In the genomic region with DNA sequence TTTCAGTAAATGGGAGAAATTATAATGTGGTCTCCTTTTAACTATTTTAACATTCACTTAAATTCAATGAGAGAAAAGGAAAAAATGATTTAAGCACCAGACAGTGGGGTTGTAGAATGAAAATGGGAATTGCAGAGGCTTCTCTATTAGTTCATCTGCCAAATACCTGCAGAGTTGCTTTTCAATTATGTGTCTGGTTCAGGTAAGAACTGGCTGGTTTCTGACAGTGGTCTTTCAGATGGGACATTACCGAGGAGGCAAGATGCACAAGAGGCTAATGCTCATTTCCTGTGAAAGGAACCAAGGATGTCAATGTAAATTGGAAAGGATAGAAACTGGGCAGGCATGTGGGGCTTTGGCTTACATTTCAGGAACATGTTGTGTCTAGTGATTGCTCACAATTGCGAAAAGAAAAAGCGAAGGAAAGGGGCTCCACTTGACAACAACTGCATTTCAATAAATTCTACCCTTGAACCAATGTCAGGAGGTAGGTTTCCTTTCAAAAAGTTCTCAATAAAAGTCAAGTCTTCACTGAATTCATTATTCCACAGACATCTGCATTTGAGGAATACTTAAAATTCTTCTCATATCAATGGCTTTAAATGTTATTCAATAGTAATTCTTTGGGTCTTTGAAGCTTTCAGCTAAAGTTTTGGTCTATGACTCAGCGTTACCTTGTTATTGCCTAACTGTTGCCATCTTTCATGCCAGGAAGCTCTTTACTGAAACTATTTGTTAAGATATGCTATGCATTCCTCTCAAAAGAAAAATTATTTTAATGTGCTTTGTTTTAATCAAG, we compare ENCODE assay signal across 10 cellular contexts.
DNase-seq lines count a peak whose midpoint lies in the region; ATAC-seq, FAIRE-seq and TF ChIP-seq lines count a peak whose summit lies in the region.
"Had no signal": no experiment of that assay in that cellular context is flagged by ENCODE, and none has a peak within 500 bp of the region (broad histone marks: within the 10 kb centered on the region; RNA-seq: fewer than 3 reads in every experiment).

No MANE protein-coding gene starts in this region.

- FAIRE-seq in HTR-8/SVneo (lab: Jason Lieb, UNC): no peak

- no peak overlapping the region for H3K4me3 Mint-ChIP-seq in activated naive CD8-positive, alpha-beta T cell treated with anti-CD3 and anti-CD28 coated beads, Interleukin-2, amount 10 ng/mL, durations not matched to agents 7 days and 5 days
- H3K4me3 Mint-ChIP-seq: activated B cell treated with CpG ODN at 0.5 μM for 24 hours; central memory CD8-positive, alpha-beta T cell had no signal

- H3K36me3 Mint-ChIP-seq in activated naive CD8-positive, alpha-beta T cell treated with anti-CD3 and anti-CD28 coated beads, Interleukin-2, amount 10 ng/mL, durations not matched to agents 7 days and 5 days: peaks cover 2% of the 10 kb centered on the region

- CTCF ChIA-PET in BJ (lab: Yijun Ruan, JAX): no interaction called here

- H3K9me3 Mint-ChIP-seq in activated naive CD8-positive, alpha-beta T cell treated with anti-CD3 and anti-CD28 coated beads, Interleukin-2, amount 10 ng/mL, durations not matched to agents 7 days and 5 days: peaks cover 4% of the 10 kb centered on the region
- H3K9me3 Mint-ChIP-seq: central memory CD8-positive, alpha-beta T cell had no signal

- DNase-seq in BJ (ENCODE audit: low read depth) (peak; percentile 40), HTR-8/SVneo (ENCODE audit: insufficient read length, low spot score) (peak; percentile 49), kidney epithelial cell (ENCODE audit: low read depth) (peak; percentile 35), NCI-H1436 (lab: John Stamatoyannopoulos, UW) (no peak), DMS153 (lab: John Stamatoyannopoulos, UW) (no peak)
- no peak for DNase-seq in activated naive CD8-positive, alpha-beta T cell treated with anti-CD3 and anti-CD28 coated beads, Interleukin-2, amount 10 ng/mL, durations not matched to agents 7 days and 5 days
- DNase-seq: activated B cell treated with CpG ODN at 0.5 μM for 24 hours had no signal

- ATAC-seq in activated naive CD8-positive, alpha-beta T cell treated with anti-CD3 and anti-CD28 coated beads, Interleukin-2, amount 10 ng/mL, durations not matched to agents 7 days and 5 days (ENCODE audit: low read depth): no peak
- ATAC-seq in HG03139 (IDR thresholded peaks at IDR 0.05; ENCODE audit: unreplicated experiment): no peak
- no peak for ATAC-seq in HG02588 (IDR thresholded peaks at IDR 0.05; ENCODE audit: unreplicated experiment)

- peaks cover 6% of the 10 kb centered on the region for H3K4me1 Mint-ChIP-seq in activated naive CD8-positive, alpha-beta T cell treated with anti-CD3 and anti-CD28 coated beads, Interleukin-2, amount 10 ng/mL, durations not matched to agents 7 days and 5 days
- H3K4me1 Mint-ChIP-seq: activated B cell treated with CpG ODN at 0.5 μM for 24 hours; central memory CD8-positive, alpha-beta T cell had no signal

- peak overlapping the region; percentile 49 for H3K27ac Mint-ChIP-seq in activated naive CD8-positive, alpha-beta T cell treated with anti-CD3 and anti-CD28 coated beads, Interleukin-2, amount 10 ng/mL, durations not matched to agents 7 days and 5 days
- H3K27ac Mint-ChIP-seq: activated B cell treated with CpG ODN at 0.5 μM for 24 hours had no signal

- no peak overlapping the region for H3K4me3 ChIP-seq in BJ (ENCODE audit: low read depth, low read length)
- H3K4me3 ChIP-seq in kidney epithelial cell (ENCODE audit: low read depth, low read length): no peak overlapping the region

- no peak for TF ChIP-seq CTCF in BJ (IDR thresholded peaks at IDR 0.05; ENCODE audit: insufficient read depth, low read depth, low read length)
- TF ChIP-seq CTCF in kidney epithelial cell (IDR thresholded peaks at IDR 0.05; ENCODE audit: insufficient read depth, low read length, poor library complexity, severe bottlenecking): no peak

- H3K27me3 ChIP-seq in BJ (ENCODE audit: control insufficient read depth, insufficient read depth, low read length) (no peaks in the 10 kb centered on the region), kidney epithelial cell (ENCODE audit: control insufficient read depth, insufficient read depth, low read length) (no peaks in the 10 kb centered on the region)

- H3K36me3 ChIP-seq in BJ (ENCODE audit: control insufficient read depth, insufficient read depth, low read length): no peaks in the 10 kb centered on the region
- no peaks in the 10 kb centered on the region for H3K36me3 ChIP-seq in kidney epithelial cell (ENCODE audit: control insufficient read depth, insufficient read depth, low read length)

- peaks cover 6% of the 10 kb centered on the region for H3K27me3 Mint-ChIP-seq in activated naive CD8-positive, alpha-beta T cell treated with anti-CD3 and anti-CD28 coated beads, Interleukin-2, amount 10 ng/mL, durations not matched to agents 7 days and 5 days
- H3K27me3 Mint-ChIP-seq: activated B cell treated with CpG ODN at 0.5 μM for 24 hours had no signal

- POLR2A ChIA-PET in BJ (lab: Charles Lee): no interaction called here
- POLR2A ChIA-PET in activated naive CD8-positive, alpha-beta T cell treated with anti-CD3 and anti-CD28 coated beads, Interleukin-2, amount 10 ng/mL, durations not matched to agents 7 days and 5 days (lab: Charles Lee): no interaction called here

Comparison
In these comparisons a context has a peak if more than half of its experiments do, and no peak if none do; other contexts are left out.
1. DNase-seq: peak in BJ (single experiment), HTR-8/SVneo (single experiment) and kidney epithelial cell (single experiment); none in activated naive CD8-positive, alpha-beta T cell treated with anti-CD3 and anti-CD28 coated beads, Interleukin-2, amount 10 ng/mL, durations not matched to agents 7 days and 5 days (single experiment), NCI-H1436 (single experiment) and DMS153 (single experiment).